ENCODE assay signal across 2 cellular contexts in the genomic region with DNA sequence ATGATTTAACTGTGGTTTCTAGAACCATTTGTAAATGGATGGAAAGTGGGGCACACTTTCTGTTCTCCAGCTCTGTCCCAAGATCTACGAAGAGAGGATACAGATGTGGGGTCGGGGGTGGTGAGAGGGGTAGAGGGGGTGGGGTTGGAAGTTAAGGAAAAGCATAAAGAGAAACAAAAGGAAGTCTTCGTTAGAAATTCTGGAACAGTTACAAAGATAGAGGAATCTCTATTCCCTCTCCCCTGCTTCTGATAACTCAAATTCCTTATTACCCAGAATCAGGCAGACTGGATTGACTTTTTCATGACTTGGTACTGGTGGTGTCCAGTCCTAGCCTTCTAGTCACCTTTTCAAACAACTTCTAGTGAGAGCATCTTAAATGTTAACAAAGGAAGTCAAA.
TF ChIP-seq lines count a peak whose summit lies in the region.

No MANE protein-coding gene starts in this region.

TF ChIP-seq in SK-N-SH, 30 proteins besides CTCF, POLR2A, EP300 and RAD21 (continued from another document):
- TF ChIP-seq, protein P1, sequence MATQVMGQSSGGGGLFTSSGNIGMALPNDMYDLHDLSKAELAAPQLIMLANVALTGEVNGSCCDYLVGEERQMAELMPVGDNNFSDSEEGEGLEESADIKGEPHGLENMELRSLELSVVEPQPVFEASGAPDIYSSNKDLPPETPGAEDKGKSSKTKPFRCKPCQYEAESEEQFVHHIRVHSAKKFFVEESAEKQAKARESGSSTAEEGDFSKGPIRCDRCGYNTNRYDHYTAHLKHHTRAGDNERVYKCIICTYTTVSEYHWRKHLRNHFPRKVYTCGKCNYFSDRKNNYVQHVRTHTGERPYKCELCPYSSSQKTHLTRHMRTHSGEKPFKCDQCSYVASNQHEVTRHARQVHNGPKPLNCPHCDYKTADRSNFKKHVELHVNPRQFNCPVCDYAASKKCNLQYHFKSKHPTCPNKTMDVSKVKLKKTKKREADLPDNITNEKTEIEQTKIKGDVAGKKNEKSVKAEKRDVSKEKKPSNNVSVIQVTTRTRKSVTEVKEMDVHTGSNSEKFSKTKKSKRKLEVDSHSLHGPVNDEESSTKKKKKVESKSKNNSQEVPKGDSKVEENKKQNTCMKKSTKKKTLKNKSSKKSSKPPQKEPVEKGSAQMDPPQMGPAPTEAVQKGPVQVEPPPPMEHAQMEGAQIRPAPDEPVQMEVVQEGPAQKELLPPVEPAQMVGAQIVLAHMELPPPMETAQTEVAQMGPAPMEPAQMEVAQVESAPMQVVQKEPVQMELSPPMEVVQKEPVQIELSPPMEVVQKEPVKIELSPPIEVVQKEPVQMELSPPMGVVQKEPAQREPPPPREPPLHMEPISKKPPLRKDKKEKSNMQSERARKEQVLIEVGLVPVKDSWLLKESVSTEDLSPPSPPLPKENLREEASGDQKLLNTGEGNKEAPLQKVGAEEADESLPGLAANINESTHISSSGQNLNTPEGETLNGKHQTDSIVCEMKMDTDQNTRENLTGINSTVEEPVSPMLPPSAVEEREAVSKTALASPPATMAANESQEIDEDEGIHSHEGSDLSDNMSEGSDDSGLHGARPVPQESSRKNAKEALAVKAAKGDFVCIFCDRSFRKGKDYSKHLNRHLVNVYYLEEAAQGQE (IDR thresholded peaks at IDR 0.05; ENCODE audit: low read depth, low read length) = no peak
- TF ChIP-seq, protein P2, sequence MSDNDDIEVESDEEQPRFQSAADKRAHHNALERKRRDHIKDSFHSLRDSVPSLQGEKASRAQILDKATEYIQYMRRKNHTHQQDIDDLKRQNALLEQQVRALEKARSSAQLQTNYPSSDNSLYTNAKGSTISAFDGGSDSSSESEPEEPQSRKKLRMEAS (IDR thresholded peaks at IDR 0.05; ENCODE audit: low read depth) = no peak
- no peak for TF ChIP-seq POLR2AphosphoS5 (IDR thresholded peaks at IDR 0.05; ENCODE audit: low read depth, low read length)
- TF ChIP-seq, protein P3, sequence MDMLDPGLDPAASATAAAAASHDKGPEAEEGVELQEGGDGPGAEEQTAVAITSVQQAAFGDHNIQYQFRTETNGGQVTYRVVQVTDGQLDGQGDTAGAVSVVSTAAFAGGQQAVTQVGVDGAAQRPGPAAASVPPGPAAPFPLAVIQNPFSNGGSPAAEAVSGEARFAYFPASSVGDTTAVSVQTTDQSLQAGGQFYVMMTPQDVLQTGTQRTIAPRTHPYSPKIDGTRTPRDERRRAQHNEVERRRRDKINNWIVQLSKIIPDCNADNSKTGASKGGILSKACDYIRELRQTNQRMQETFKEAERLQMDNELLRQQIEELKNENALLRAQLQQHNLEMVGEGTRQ (IDR thresholded peaks at IDR 0.05; ENCODE audit: borderline replicate concordance, low read depth, low read length) = no peak
- no peak for TF ChIP-seq RCOR1 (IDR thresholded peaks at IDR 0.05; ENCODE audit: low read length)
- TF ChIP-seq JUND (IDR thresholded peaks at IDR 0.05) = no peak
- TF ChIP-seq YY1 (IDR thresholded peaks at IDR 0.05; ENCODE audit: low read depth) = no peak
- TF ChIP-seq, protein P4, sequence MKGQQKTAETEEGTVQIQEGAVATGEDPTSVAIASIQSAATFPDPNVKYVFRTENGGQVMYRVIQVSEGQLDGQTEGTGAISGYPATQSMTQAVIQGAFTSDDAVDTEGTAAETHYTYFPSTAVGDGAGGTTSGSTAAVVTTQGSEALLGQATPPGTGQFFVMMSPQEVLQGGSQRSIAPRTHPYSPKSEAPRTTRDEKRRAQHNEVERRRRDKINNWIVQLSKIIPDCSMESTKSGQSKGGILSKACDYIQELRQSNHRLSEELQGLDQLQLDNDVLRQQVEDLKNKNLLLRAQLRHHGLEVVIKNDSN (IDR thresholded peaks at IDR 0.05; ENCODE audit: borderline replicate concordance, low read depth) = no peak
- TF ChIP-seq MXI1 (IDR thresholded peaks at IDR 0.05; ENCODE audit: low read depth, low read length) = no peak
- no peak for TF ChIP-seq FOSL2 (IDR thresholded peaks at IDR 0.05; ENCODE audit: borderline replicate concordance, low read depth)
- TF ChIP-seq FOXJ3 (CRISPR knock-in tag; IDR thresholded peaks at IDR 0.05) = no peak
- no peak for TF ChIP-seq GATA2 (CRISPR knock-in tag; IDR thresholded peaks at IDR 0.05)
- no peak for TF ChIP-seq NRF1 (IDR thresholded peaks at IDR 0.05; ENCODE audit: low read depth, low read length)

TF ChIP-seq in SK-N-SH treated with all-trans-retinoic acid at 6 μM for 48 hours, 23 proteins besides CTCF, POLR2A, EP300 and RAD21 (continued from another document):
- TF ChIP-seq ZNF565 (CRISPR knock-in tag; conservative IDR thresholded peaks at IDR 0.05; ENCODE audit: low read depth) (no peak), RARB (CRISPR knock-in tag; IDR thresholded peaks at IDR 0.05) (no peak), ZC3H10 (CRISPR knock-in tag; IDR thresholded peaks at IDR 0.05) (no peak), ZNF8 (CRISPR knock-in tag; IDR thresholded peaks at IDR 0.05) (no peak), TCF4 (CRISPR knock-in tag; IDR thresholded peaks at IDR 0.05; ENCODE audit: borderline replicate concordance) (no peak), ARNTL (CRISPR knock-in tag; IDR thresholded peaks at IDR 0.05; ENCODE audit: borderline replicate concordance, low read depth) (no peak), BACH2 (CRISPR knock-in tag; IDR thresholded peaks at IDR 0.05; ENCODE audit: borderline replicate concordance) (no peak), ISL1 (CRISPR knock-in tag; IDR thresholded peaks at IDR 0.05) (no peak), CSDC2 (CRISPR knock-in tag; IDR thresholded peaks at IDR 0.05) (no peak), ZFP30 (CRISPR knock-in tag; IDR thresholded peaks at IDR 0.05) (no peak), SNAI2 (CRISPR knock-in tag; IDR thresholded peaks at IDR 0.05) (no peak)
- TF ChIP-seq, protein P5, sequence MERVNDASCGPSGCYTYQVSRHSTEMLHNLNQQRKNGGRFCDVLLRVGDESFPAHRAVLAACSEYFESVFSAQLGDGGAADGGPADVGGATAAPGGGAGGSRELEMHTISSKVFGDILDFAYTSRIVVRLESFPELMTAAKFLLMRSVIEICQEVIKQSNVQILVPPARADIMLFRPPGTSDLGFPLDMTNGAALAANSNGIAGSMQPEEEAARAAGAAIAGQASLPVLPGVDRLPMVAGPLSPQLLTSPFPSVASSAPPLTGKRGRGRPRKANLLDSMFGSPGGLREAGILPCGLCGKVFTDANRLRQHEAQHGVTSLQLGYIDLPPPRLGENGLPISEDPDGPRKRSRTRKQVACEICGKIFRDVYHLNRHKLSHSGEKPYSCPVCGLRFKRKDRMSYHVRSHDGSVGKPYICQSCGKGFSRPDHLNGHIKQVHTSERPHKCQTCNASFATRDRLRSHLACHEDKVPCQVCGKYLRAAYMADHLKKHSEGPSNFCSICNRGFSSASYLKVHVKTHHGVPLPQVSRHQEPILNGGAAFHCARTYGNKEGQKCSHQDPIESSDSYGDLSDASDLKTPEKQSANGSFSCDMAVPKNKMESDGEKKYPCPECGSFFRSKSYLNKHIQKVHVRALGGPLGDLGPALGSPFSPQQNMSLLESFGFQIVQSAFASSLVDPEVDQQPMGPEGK (CRISPR knock-in tag; IDR thresholded peaks at IDR 0.05; ENCODE audit: borderline replicate concordance) = no peak
- TF ChIP-seq, protein P6, sequence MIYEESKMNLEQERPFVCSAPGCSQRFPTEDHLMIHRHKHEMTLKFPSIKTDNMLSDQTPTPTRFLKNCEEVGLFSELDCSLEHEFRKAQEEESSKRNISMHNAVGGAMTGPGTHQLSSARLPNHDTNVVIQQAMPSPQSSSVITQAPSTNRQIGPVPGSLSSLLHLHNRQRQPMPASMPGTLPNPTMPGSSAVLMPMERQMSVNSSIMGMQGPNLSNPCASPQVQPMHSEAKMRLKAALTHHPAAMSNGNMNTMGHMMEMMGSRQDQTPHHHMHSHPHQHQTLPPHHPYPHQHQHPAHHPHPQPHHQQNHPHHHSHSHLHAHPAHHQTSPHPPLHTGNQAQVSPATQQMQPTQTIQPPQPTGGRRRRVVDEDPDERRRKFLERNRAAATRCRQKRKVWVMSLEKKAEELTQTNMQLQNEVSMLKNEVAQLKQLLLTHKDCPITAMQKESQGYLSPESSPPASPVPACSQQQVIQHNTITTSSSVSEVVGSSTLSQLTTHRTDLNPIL (CRISPR knock-in tag; IDR thresholded peaks at IDR 0.05; ENCODE audit: low read depth) = no peak
